In the genomic region with DNA sequence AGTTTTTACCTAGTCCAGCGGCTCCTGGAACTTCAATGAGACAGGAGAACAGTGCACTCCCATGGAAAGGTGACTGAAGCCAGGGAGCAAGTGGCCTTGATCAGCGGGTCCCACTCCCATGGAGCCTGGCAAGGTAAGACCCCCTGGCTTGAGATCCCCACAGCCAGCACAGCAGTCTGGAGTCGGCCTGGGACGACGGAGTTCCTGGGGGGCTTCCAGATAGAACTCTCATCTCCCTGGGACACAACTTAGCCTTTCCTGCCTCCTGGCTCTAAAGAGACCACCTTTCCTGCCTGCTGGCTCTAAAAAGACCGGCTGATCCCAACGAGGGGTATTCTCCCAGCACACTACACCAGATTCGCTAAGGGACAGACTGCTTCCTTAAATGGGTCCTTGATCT, we compare ENCODE assay signal across 27 cellular contexts.
"Had no signal": no experiment of that assay in that cellular context is flagged by ENCODE, and none has a peak within 500 bp of the region (broad histone marks: within the 10 kb centered on the region; RNA-seq: fewer than 3 reads in every experiment).

No MANE protein-coding gene starts in this region.

- ATAC-seq: stimulated activated effector memory CD8-positive, alpha-beta T cell treated with anti-CD3 and anti-CD28 coated beads, Interleukin-12 subunit alpha, Interleukin-12 subunit beta, amount 100 ng/mL, for 72 hours; stimulated activated memory B cell treated with anti-CD40 and anti-IgM and Interleukin-4, amounts not matched to agents 10 μg/mL and 1 μg/mL and 100 μg/mL, for 72 hours; stimulated activated naive B cell treated with anti-CD40 and anti-IgM and Interleukin-4, amounts not matched to agents 10 μg/mL and 1 μg/mL and 100 μg/mL, for 72 hours; stimulated activated naive CD8-positive, alpha-beta T cell treated with anti-CD3 and anti-CD28 coated beads, Interleukin-15, amount 100 ng/mL, for 72 hours; stimulated activated naive CD8-positive, alpha-beta T cell treated with anti-CD3 and anti-CD28 coated beads, Interleukin-15, Interleukin-2, amounts not matched to agents 100 U/mL and 50 U/mL, for 24 hours; upper lobe of right lung had no signal

- FAIRE-seq: urothelium cell line had no signal

- H3K4me3 ChIP-seq: stomach, suprapubic skin, testis, thoracic aorta, thyroid gland, tibial artery, tibial nerve, transverse colon, upper lobe of left lung, upper lobe of right lung, uterus, vagina had no signal

- H3K9me3 ChIP-seq: testis, thoracic aorta, thyroid gland, tibial artery, upper lobe of right lung, uterus, vagina had no signal

- H3K4me1 ChIP-seq: stomach, suprapubic skin, testis, thyroid gland, tibial artery, tibial nerve, transverse colon, upper lobe of left lung, upper lobe of right lung, uterus, vagina had no signal

- H3K36me3 ChIP-seq: stomach, suprapubic skin, thoracic aorta, thyroid gland, tibial artery, tibial nerve, transverse colon, upper lobe of left lung, upper lobe of right lung, uterus, vagina had no signal

- H3K27ac ChIP-seq: stomach, suprapubic skin, testis, thoracic aorta, thyroid gland, tibial artery, tibial nerve, transverse colon, upper lobe of left lung, upper lobe of right lung, uterus, vagina had no signal

- H3K27me3 ChIP-seq: stomach, suprapubic skin, testis, thyroid gland, tibial artery, tibial nerve, transverse colon, upper lobe of left lung, upper lobe of right lung, uterus, vagina had no signal

- DNase-seq: stimulated activated CD4-positive, alpha-beta T cell treated with anti-CD3 and anti-CD28 coated beads, Interleukin-2, amount 100 ng/mL, for 48 hours; stimulated activated CD4-positive, alpha-beta T cell treated with anti-CD3 and anti-CD28 coated beads, Interleukin-4, amount 100 ng/mL, for 1 hour; stimulated activated CD4-positive, alpha-beta T cell treated with anti-CD3 and anti-CD28 coated beads, Interleukin-4, amount 100 ng/mL, for 24 hours; stimulated activated CD4-positive, alpha-beta T cell treated with anti-CD3 and anti-CD28 coated beads, Interleukin-4, amount 100 ng/mL, for 4 hours; stimulated activated CD8-positive, alpha-beta memory T cell treated with anti-CD3 and anti-CD28 coated beads, Interleukin-4, amount 100 ng/mL, for 48 hours; stimulated activated naive B cell treated with anti-CD40 and anti-IgM and Interleukin-4, amounts not matched to agents 10 μg/mL and 1 μg/mL and 100 μg/mL, for 72 hours; stimulated activated naive CD4-positive, alpha-beta T cell; stimulated activated naive CD4-positive, alpha-beta T cell treated with Interleukin-2 at 50 U/mL for 16 hours; stimulated activated naive CD8-positive, alpha-beta T cell treated with anti-CD3 and anti-CD28 coated beads, Interleukin-15, amount 100 ng/mL, for 72 hours; stimulated activated naive CD8-positive, alpha-beta T cell treated with anti-CD3 and anti-CD28 coated beads, Interleukin-15, Interleukin-2, amounts not matched to agents 100 U/mL and 50 U/mL, for 24 hours; stomach; substantia nigra; testis; thyroid gland; transverse colon; trophoblast cell; upper lobe of right lung; uterus had no signal
